1 cellular context compared by ENCODE assay signal in the genomic region with DNA sequence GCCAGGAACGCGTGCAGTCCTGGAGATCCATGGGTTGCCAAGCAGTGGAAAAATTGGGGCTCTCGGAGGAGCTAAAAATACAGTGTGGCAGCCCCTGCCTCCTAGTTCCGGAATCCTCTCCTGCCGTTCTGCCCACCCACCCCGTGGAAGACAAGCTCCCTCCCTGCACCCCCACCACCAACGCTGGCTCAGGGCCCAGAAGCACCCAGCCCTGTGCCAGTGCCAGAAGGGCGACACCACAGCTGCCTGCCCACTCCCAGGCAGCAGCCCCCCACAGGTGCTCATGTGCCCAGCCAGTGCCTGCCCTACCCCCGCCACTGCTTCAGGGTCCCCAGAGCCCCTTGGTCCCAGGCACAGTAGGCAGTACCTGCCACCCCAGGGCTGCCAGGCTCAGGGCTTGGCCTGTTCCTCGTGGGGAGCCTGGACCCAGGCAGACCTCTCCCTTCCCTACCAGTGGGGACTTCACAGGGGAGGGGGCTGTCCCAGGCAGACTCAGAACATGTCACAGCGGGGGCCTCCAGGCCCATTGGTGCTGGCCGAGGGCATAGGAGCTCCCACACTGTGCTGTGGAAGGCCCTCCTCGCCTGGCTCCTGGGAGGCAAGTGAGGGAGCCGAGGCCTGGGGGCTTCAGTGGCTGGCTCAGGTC.
TF ChIP-seq lines count a peak whose summit lies in the region.

No MANE protein-coding gene starts in this region.

TF ChIP-seq in H1, 55 proteins besides CTCF, POLR2A, EP300 and RAD21:
- TF ChIP-seq KDM5A (IDR thresholded peaks at IDR 0.05; ENCODE audit: low read length) (no peak), SIRT6 (IDR thresholded peaks at IDR 0.05; ENCODE audit: low read length) (no peak), MAFK (IDR thresholded peaks at IDR 0.05; ENCODE audit: low read depth, low read length) (no peak), KDM4A (IDR thresholded peaks at IDR 0.05; ENCODE audit: low read depth, low read length, severe bottlenecking) (no peak), EGR1 (IDR thresholded peaks at IDR 0.05; ENCODE audit: borderline replicate concordance, low read depth, low read length) (no peak)
